Comparison of ENCODE assay signal across 25 cellular contexts in the genomic region with DNA sequence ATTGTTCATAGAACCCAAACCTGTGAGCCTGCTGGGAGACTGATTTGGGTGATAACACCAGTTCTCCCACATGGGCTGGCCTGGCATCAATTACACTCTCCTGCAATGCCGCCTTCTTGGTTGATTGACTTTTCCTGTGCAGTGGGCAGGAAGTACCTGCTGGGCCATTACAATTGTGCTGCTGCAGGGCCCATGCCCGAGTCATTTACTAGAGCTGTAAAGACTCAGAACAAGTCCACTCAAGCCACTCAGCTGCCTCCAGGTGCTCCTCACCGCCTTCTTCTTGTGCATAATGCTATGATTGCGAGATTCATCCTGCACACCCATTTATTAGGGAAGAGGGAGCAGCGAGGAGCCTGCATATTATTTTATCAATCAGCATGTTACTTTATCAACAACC.
A peak's percentile ranks its signal among the peaks of the same experiment; 100 is the strongest.
DNase-seq lines count a peak whose midpoint lies in the region; ATAC-seq and TF ChIP-seq lines count a peak whose summit lies in the region.
"Had no signal": no experiment of that assay in that cellular context is flagged by ENCODE, and none has a peak within 500 bp of the region (broad histone marks: within the 10 kb centered on the region; RNA-seq: fewer than 3 reads in every experiment).

No MANE protein-coding gene starts in this region.

- no peaks in the 10 kb centered on the region for H3K4me1 ChIP-seq in psoas muscle
- H3K4me1 ChIP-seq: SJSA1 had no signal

- peak; percentile 46 for DNase-seq in NCI-H748 (lab: John Stamatoyannopoulos, UW; ENCODE audit: unreplicated experiment)
- DNase-seq in NCI-H748 treated with DMSO at 0.1 percent for 48 hours (lab: John Stamatoyannopoulos, UW), result no peak
- DNase-seq in NCI-H69 (lab: John Stamatoyannopoulos, UW), result peak; percentile 14
- no peak for DNase-seq in NCI-H1694 treated with DMSO at 0.1 percent for 48 hours (lab: John Stamatoyannopoulos, UW)
- no peak for DNase-seq in psoas muscle
- no peak for DNase-seq in MV-4-11 (lab: John Stamatoyannopoulos, UW)
- DNase-seq: CD4-positive, alpha-beta T cell; COR-L47; DMS53; EL; GDM1; NCI-H1092; NCI-H1417 treated with DMSO at 0.1 percent for 48 hours; NCI-H2029; NCI-H2227 treated with DMSO at 0.1 percent for 48 hours; NCI-H510A treated with DMSO at 0.1 percent for 48 hours; NCI-H82; NK-92 treated with Interleukin-12 subunit alpha and Interleukin-12 subunit beta, amount 100 ng/mL, for 24 hours; PC-3; Right ventricle myocardium superior; T-helper 1 cell had no signal

- H3K9me3 ChIP-seq in psoas muscle, result no peaks in the 10 kb centered on the region

- H3K4me3 ChIP-seq in psoas muscle, result no peak overlapping the region
- H3K4me3 ChIP-seq: BLaER1 treated with 17β-estradiol and CSF1 and Interleukin-3, amounts not matched to agents 10 nM and 100 nM; GM12878; SJSA1 had no signal

- H3K36me3 ChIP-seq in psoas muscle (ENCODE audit: insufficient read depth in 1 of 2, low read depth in 1 of 2), result no peaks in the 10 kb centered on the region
- H3K36me3 ChIP-seq: BLaER1 treated with 17β-estradiol and CSF1 and Interleukin-3, amounts not matched to agents 10 nM and 100 nM; SJSA1 had no signal

- H3K27ac ChIP-seq in psoas muscle, result no peak overlapping the region
- H3K27ac ChIP-seq: BLaER1 treated with 17β-estradiol and CSF1 and Interleukin-3, amounts not matched to agents 10 nM and 100 nM; SJSA1 had no signal

- no peak for TF ChIP-seq CTCF in psoas muscle (IDR thresholded peaks at IDR 0.05)

- intact Hi-C loops in psoas muscle (cut with DNase I), result no loop called here

- 75 to 79% (median 77%) methylated on average over 5 of the region's 5 CpGs for WGBS in psoas muscle, 3 donors

- ATAC-seq in esophagus mucosa (peak; percentile 81), psoas muscle (no peak)
- ATAC-seq: GM12878, PC-3 had no signal

- H3K27me3 ChIP-seq in psoas muscle (ENCODE audit: insufficient read depth in 3 of 3, low read length in 2 of 3), result no peaks in the 10 kb centered on the region
- H3K27me3 ChIP-seq: BLaER1 treated with 17β-estradiol and CSF1 and Interleukin-3, amounts not matched to agents 10 nM and 100 nM; SJSA1 had no signal

Comparison
In these comparisons a context has a peak if more than half of its experiments do, and no peak if none do; other contexts are left out.
1. DNase-seq: peak in NCI-H748 (single experiment) and NCI-H69 (single experiment); none in NCI-H748 treated with DMSO at 0.1 percent for 48 hours (single experiment), NCI-H1694 treated with DMSO at 0.1 percent for 48 hours (single experiment), psoas muscle (0 of 2) and MV-4-11 (single experiment).